ENCODE assay signal across 9 cellular contexts in genomic region chr2:62216616-62217015, GRCh38. TPM values are rescaled to one million over a fixed set of nuclear protein-coding genes. Genes with fewer than 3 reads are reported as not detected.
DNase-seq lines count a peak whose midpoint lies in the region; ATAC-seq, FAIRE-seq and TF ChIP-seq lines count a peak whose summit lies in the region.
"Had no signal": no experiment of that assay in that cellular context is flagged by ENCODE, and none has a peak within 500 bp of the region (broad histone marks: within the 10 kb centered on the region; RNA-seq: fewer than 3 reads in every experiment).

No MANE protein-coding gene starts in this region.

- RAD21 ChIA-PET in GM12878 (lab: Charles Lee; ENCODE audit: unreplicated experiment), result interaction anchor here (0.9 to 5.9 kb wide), 7 partner anchors 13 to 445 kb away, joined by 3 to 41 read pairs (median 5); partner anchors contain the start of gene B3GNT2

- 93% methylated on average over 8 of the region's 8 CpGs for WGBS in GM12878 (ENCODE audit: insufficient coverage, insufficient replicate concordance, low lambda C conversion rate, missing lambda C conversion rate)
- WGBS in stomach, 5 donors, result 80 to 88% (median 84%) methylated on average over 8 of the region's 8 CpGs

- no peak for TF ChIP-seq RAD21 in GM12878 (IDR thresholded peaks at IDR 0.05; ENCODE audit: insufficient read depth, low read depth, low read length)

- POLR2A ChIA-PET in GM12878 (lab: Charles Lee), result interaction anchor here (0.6 to 4.7 kb wide), 3 partner anchors 16 to 98 kb away, joined by 3 to 17 read pairs (median 4); no protein-coding TSS in a partner anchor

- no peak overlapping the region for H3K9ac ChIP-seq in GM12878 (ENCODE audit: control insufficient read depth, insufficient read depth, low read length)

- CTCF ChIA-PET in GM12878 (lab: Yijun Ruan, JAX), result interaction anchor here (0.6 to 1.8 kb wide), 4 partner anchors 93 to 223 kb away, joined by 3 to 5 read pairs (median 4); no protein-coding TSS in a partner anchor

- no peak for FAIRE-seq in GM12878 (lab: Jason Lieb, UNC)
- FAIRE-seq in GM19239 (lab: Jason Lieb, UNC), result no peak

- H3K4me1 ChIP-seq in GM12878 (ENCODE audit: control insufficient read depth, insufficient read depth, low read length) (peaks cover 45% of the 10 kb centered on the region), stomach (peaks cover 44 to 90% (median 68%) of the 10 kb centered on the region in 4 donors)

- H3K36me3 ChIP-seq in GM12878 (ENCODE audit: control insufficient read depth in 2 of 2, insufficient read depth in 2 of 2, low read length in 1 of 2) (peaks cover 23 to 26% of the 10 kb centered on the region in 2 experiments), kidney epithelial cell (ENCODE audit: control insufficient read depth, insufficient read depth, low read length) (no peaks in the 10 kb centered on the region), stomach (no peaks in the 10 kb centered on the region)

- H3K27ac ChIP-seq in GM12878 (ENCODE audit: control insufficient read depth, insufficient read depth), result no peak overlapping the region
- H3K27ac ChIP-seq in stomach, result peak overlapping the region in 4 of 5 donors; percentile 54 to 76 (median 56)

- no peaks in the 10 kb centered on the region; the same call in 1 of the 3 replicates for H3K9me3 ChIP-seq in GM12878 (replicated peaks; ENCODE audit: control insufficient read depth, insufficient read depth, low read length)
- H3K9me3 ChIP-seq in stomach, result no peaks in the 10 kb centered on the region

- SMC1A ChIA-PET in GM12878 (lab: Charles Lee; ENCODE audit: uncharacterized antibody, unreplicated experiment), result interaction anchor here (0.8 to 7.4 kb wide), 8 partner anchors 17 to 222 kb away, joined by 3 to 61 read pairs (median 6); no protein-coding TSS in a partner anchor

- H3K4me3 ChIP-seq in GM12878 (no peak overlapping the region), kidney epithelial cell (ENCODE audit: low read depth, low read length) (no peak overlapping the region), stomach (no peak overlapping the region)

- ATAC-seq in GM12878 (no peak), GM19035 (IDR thresholded peaks at IDR 0.05; ENCODE audit: unreplicated experiment) (no peak)

- BruUV-seq in GM12878 (replicated peaks; lab: Mats Ljungman, UMichigan), result no TSS peak

- DNase-seq in LoVo (ENCODE audit: low spot score) (peak; percentile 8), GM12878 (ENCODE audit: low read depth, low spot score) (no peak), kidney epithelial cell (ENCODE audit: low read depth) (peak; percentile 62), stomach (no peak), NCI-H2227 treated with DMSO at 0.1 percent for 48 hours (lab: John Stamatoyannopoulos, UW) (no peak), GM19239 (ENCODE audit: insufficient read length, low spot score) (no peak), pons (ENCODE audit: low spot score) (no peak)
- DNase-seq: NCI-H2029 treated with DMSO at 0.1 percent for 48 hours had no signal

- H3K27me3 ChIP-seq in GM12878 (replicated peaks in 1 of 2; ENCODE audit: control insufficient read depth in 2 of 2, insufficient read depth in 2 of 2, low read length in 1 of 2), result no peaks in the 10 kb centered on the region
- H3K27me3 ChIP-seq in kidney epithelial cell (ENCODE audit: control insufficient read depth, insufficient read depth, low read length), result no peaks in the 10 kb centered on the region
- H3K27me3 ChIP-seq in stomach, result no peaks in the 10 kb centered on the region

- intact Hi-C loops in GM12878 (cut with micrococcal nuclease; ENCODE audit: unreplicated experiment) (no loop called here), stomach (cut with DNase I; ENCODE audit: low total_unique reads) (no loop called here)

- H4K20me1 ChIP-seq in GM12878 (ENCODE audit: control insufficient read depth, insufficient read depth), result peaks cover 44% of the 10 kb centered on the region

- TF ChIP-seq POLR2A in GM12878 (IDR thresholded peaks at IDR 0.05; ENCODE audit: low read depth, low read length) (no peak), stomach (IDR thresholded peaks at IDR 0.05) (no peak)

- no peak overlapping the region for H2AFZ ChIP-seq in GM12878 (ENCODE audit: control insufficient read depth, low read depth, low read length)

- in situ Hi-C loops in GM12878 (cut with MboI), result no loop called here

- H3K79me2 ChIP-seq in GM12878 (ENCODE audit: control insufficient read depth, insufficient read depth, low read length), result peaks cover 100% of the 10 kb centered on the region

- TF ChIP-seq CTCF in GM12878 (IDR thresholded peaks at IDR 0.05 in 2 of 3, conservative IDR thresholded peaks at IDR 0.05 in 1 of 3; ENCODE audit: control insufficient read depth in 2 of 3, extremely low read depth in 1 of 3, insufficient read depth in 1 of 3, low read depth in 3 of 3, low read length in 3 of 3), result no peak
- no peak for TF ChIP-seq CTCF in kidney epithelial cell (IDR thresholded peaks at IDR 0.05; ENCODE audit: insufficient read depth, low read length, poor library complexity, severe bottlenecking)
- TF ChIP-seq CTCF in stomach (IDR thresholded peaks at IDR 0.05), result no peak

- H3K4me2 ChIP-seq in GM12878 (ENCODE audit: control insufficient read depth, insufficient read depth), result no peak overlapping the region

- no peak for TF ChIP-seq EP300 in GM12878 (IDR thresholded peaks at IDR 0.05; ENCODE audit: borderline replicate concordance in 1 of 2, control insufficient read depth in 1 of 2, low read depth in 2 of 2, low read length in 2 of 2)
- TF ChIP-seq EP300 in stomach (IDR thresholded peaks at IDR 0.05), result no peak

TF ChIP-seq in GM12878, 131 proteins besides CTCF, POLR2A, EP300 and RAD21:
- no peak for TF ChIP-seq MXI1 (IDR thresholded peaks at IDR 0.05; ENCODE audit: low read depth, low read length)
- TF ChIP-seq MEF2B (IDR thresholded peaks at IDR 0.05; ENCODE audit: partially characterized antibody, poor library complexity, severe bottlenecking), result peak; percentile 35
- TF ChIP-seq ASH2L (IDR thresholded peaks at IDR 0.05; ENCODE audit: borderline replicate concordance, low read depth), result no peak
- no peak for TF ChIP-seq YY1 (IDR thresholded peaks at IDR 0.05; ENCODE audit: low read depth, low read length)
- TF ChIP-seq HDAC6 (IDR thresholded peaks at IDR 0.05; ENCODE audit: unreplicated experiment), result no peak
- no peak for TF ChIP-seq SREBF2 (IDR thresholded peaks at IDR 0.05; ENCODE audit: low read length)

RNA-seq across cellular contexts. Expression of gene B3GNT2, which starts 20.7 kb away (rescaled TPM):
- total RNA-seq in GM12878 (2013; cell fraction: nucleolus; rRNA removed), result 162 and 165 TPM in 2 replicates
- 78.7 and 97.7 TPM in 2 replicates for total RNA-seq in GM12878 (2014; rRNA removed)
- 93.5 and 98.4 TPM in 2 replicates for total RNA-seq in GM12878 (2014; rRNA removed; fragmentation: Illumina TruSeq; extraction: Trizol)
- total RNA-seq in GM12878 (2021), result 59.6 and 63.8 TPM in 2 replicates
- 31.4 TPM for polyA plus RNA-seq in GM12878 (2011; ENCODE audit: low read depth)
- 73.9 and 100 TPM in 2 replicates for polyA plus RNA-seq in GM12878 (2011; rRNA removed)
- 32.6 and 37.4 TPM in 2 replicates for polyA plus RNA-seq in GM12878 (2011; cell fraction: cytosol; rRNA removed)
- polyA plus RNA-seq in GM12878 (2011; cell fraction: nucleus; rRNA removed), result 25.4 and 27.2 TPM in 2 replicates
- 41.8 and 83.8 TPM in 2 replicates for polyA plus RNA-seq in GM12878 (2012)
- polyA plus RNA-seq in GM12878 (2014; fragmentation: Illumina TruSeq; extraction: Trizol), result 84.8 and 117 TPM in 2 replicates
- polyA plus RNA-seq in GM12878 (2014; fragmentation: Nextera tagmentation; extraction: Ambion mirVana), result 10 to 100 TPM; 19.7 to 36.5 TPM
- 48.3 and 58.9 TPM in 2 replicates for polyA plus RNA-seq in GM12878 (2014; rRNA removed)
- polyA plus RNA-seq in GM12878 (2016; fragmentation: Nextera tagmentation; extraction: Ambion mirVana), result 100 to 1,000 TPM; 102 to 103 TPM
- polyA minus RNA-seq in GM12878 (2011; rRNA and poly(A)+ RNA removed), result 72.0 and 80.5 TPM in 2 replicates
- polyA minus RNA-seq in GM12878 (2011; cell fraction: cytosol; rRNA and poly(A)+ RNA removed), result 27.7 and 31.4 TPM in 2 replicates
- polyA minus RNA-seq in GM12878 (2011; cell fraction: nucleus; rRNA and poly(A)+ RNA removed), result 20.8 and 31.0 TPM in 2 replicates
- total RNA-seq in kidney epithelial cell, result 15.5 and 16.1 TPM in 2 replicates
- 10 to 100 TPM; 10.7 to 62.5 (median 30.3) TPM for total RNA-seq in stomach
- polyA plus RNA-seq in stomach, result 1 to 10 TPM; 6.6 to 7.3 (median 7.3) TPM

Comparison
In these comparisons a context has a peak if more than half of its experiments do, and no peak if none do; other contexts are left out.
1. DNase-seq: peak in LoVo (single experiment) and kidney epithelial cell (single experiment); none in GM12878 (single experiment), stomach (single experiment), NCI-H2227 treated with DMSO at 0.1 percent for 48 hours (single experiment), GM19239 (single experiment) and pons (single experiment).